In the genomic region with DNA sequence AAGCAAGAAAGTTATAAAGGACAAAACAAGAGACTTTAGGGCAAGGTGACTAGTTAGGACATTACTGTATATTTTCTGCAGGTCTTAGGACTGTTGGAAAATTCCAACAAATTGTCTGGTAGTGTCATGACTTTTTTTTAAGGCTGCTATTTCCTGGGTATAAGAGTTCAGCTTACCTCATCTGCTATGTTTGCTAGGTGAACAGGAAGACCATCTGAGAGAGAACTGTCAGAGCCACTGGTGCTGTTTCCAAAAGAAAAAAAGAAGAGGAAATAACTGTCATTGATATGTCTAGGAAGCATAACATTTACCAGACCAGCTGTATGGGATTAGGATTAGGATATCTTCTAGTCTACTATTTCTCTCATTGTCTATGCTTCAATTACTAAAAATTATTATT, we compare ENCODE assay signal across 17 cellular contexts. TPM values are rescaled to one million over a fixed set of nuclear protein-coding genes. Genes with fewer than 3 reads are reported as not detected.
DNase-seq lines count a peak whose midpoint lies in the region; TF ChIP-seq lines count a peak whose summit lies in the region.
"Had no signal": no experiment of that assay in that cellular context is flagged by ENCODE, and none has a peak within 500 bp of the region (broad histone marks: within the 10 kb centered on the region; RNA-seq: fewer than 3 reads in every experiment).

No MANE protein-coding gene starts in this region.

- H3K27ac ChIP-seq in SJCRH30, result no peak overlapping the region

- no peaks in the 10 kb centered on the region for H3K36me3 ChIP-seq in Loucy (ENCODE audit: insufficient read depth, low read length)
- no peaks in the 10 kb centered on the region for H3K36me3 ChIP-seq in SJCRH30
- H3K36me3 ChIP-seq: BE2C had no signal

- H3K27me3 ChIP-seq in Loucy (ENCODE audit: insufficient read depth, low read length, poor library complexity, severe bottlenecking) (no peaks in the 10 kb centered on the region), SJCRH30 (no peaks in the 10 kb centered on the region)
- H3K27me3 ChIP-seq: BE2C had no signal

- H3K4me1 ChIP-seq in Loucy (ENCODE audit: insufficient read depth, low read length, poor library complexity, severe bottlenecking) (peaks cover 4% of the 10 kb centered on the region), SJCRH30 (peaks cover 14% of the 10 kb centered on the region)
- H3K4me1 ChIP-seq: BE2C had no signal

- H3F3A ChIP-seq in Loucy (ENCODE audit: low read depth), result no peaks in the 10 kb centered on the region

- no peaks in the 10 kb centered on the region for H3K9me3 ChIP-seq in Loucy (ENCODE audit: insufficient read depth, low read depth, low read length)
- H3K9me3 ChIP-seq in SJCRH30 (replicated peaks), result no peaks in the 10 kb centered on the region
- H3K9me3 ChIP-seq: BE2C had no signal

- H3K4me3 ChIP-seq in Loucy (ENCODE audit: low read length, poor library complexity, severe bottlenecking), result no peak overlapping the region
- H3K4me3 ChIP-seq in SJCRH30, result no peak overlapping the region

- DNase-seq in endothelial cell (ENCODE audit: low spot score), result no peak
- no peak for DNase-seq in neural crest cell (ENCODE audit: low read depth, low spot score)
- no peak for DNase-seq in NCI-H82 treated with DMSO at 0.1 percent for 48 hours (lab: John Stamatoyannopoulos, UW; ENCODE audit: unreplicated experiment)
- DNase-seq in NCI-H1048 (lab: John Stamatoyannopoulos, UW), result no peak
- no peak for DNase-seq in SJCRH30
- DNase-seq: ACHN; BE2C; CD4-positive, CD25-positive, alpha-beta regulatory T cell; CD8-positive, alpha-beta memory T cell; COR-L47; DMS 273 treated with DMSO at 0.1 percent for 48 hours; DMS79; GF-D8; GOT3; H7; HFFc6 had no signal

- TF ChIP-seq CTCF in Loucy (conservative IDR thresholded peaks at IDR 0.05; ENCODE audit: low read length), result no peak
- TF ChIP-seq CTCF in endothelial cell (IDR thresholded peaks at IDR 0.05; ENCODE audit: unreplicated experiment), result no peak
- TF ChIP-seq CTCF in neural crest cell (conservative IDR thresholded peaks at IDR 0.05), result no peak

- H4K20me1 ChIP-seq in Loucy (ENCODE audit: insufficient read depth, low read length, poor library complexity, severe bottlenecking), result no peaks in the 10 kb centered on the region

- H3K79me2 ChIP-seq in Loucy (ENCODE audit: insufficient read depth, low read length), result no peaks in the 10 kb centered on the region

- H3K9ac ChIP-seq in Loucy (ENCODE audit: low read depth, low read length, poor library complexity, severe bottlenecking), result no peak overlapping the region

- H3K27ac Mint-ChIP-seq in endothelial cell (ENCODE audit: unreplicated experiment), result peak overlapping the region; percentile 3
- peak overlapping the region; percentile 83 for H3K27ac Mint-ChIP-seq in neural crest cell (ENCODE audit: unreplicated experiment)
- H3K27ac Mint-ChIP-seq: CD4-positive, CD25-positive, alpha-beta regulatory T cell; HFFc6 had no signal

- no peaks in the 10 kb centered on the region for H3K36me3 Mint-ChIP-seq in endothelial cell (ENCODE audit: low read depth, unreplicated experiment)
- H3K36me3 Mint-ChIP-seq in neural crest cell (ENCODE audit: low read depth), result no peaks in the 10 kb centered on the region

- H3K27me3 Mint-ChIP-seq in endothelial cell (ENCODE audit: unreplicated experiment) (no peaks in the 10 kb centered on the region), neural crest cell (ENCODE audit: low read depth) (no peaks in the 10 kb centered on the region)
- H3K27me3 Mint-ChIP-seq: CD4-positive, CD25-positive, alpha-beta regulatory T cell; CD8-positive, alpha-beta memory T cell had no signal

- peak overlapping the region; percentile 56 for H2AFZ ChIP-seq in Loucy (ENCODE audit: low read length)

- H3K9me3 Mint-ChIP-seq in endothelial cell (ENCODE audit: unreplicated experiment) (no peaks in the 10 kb centered on the region), neural crest cell (no peaks in the 10 kb centered on the region)
- H3K9me3 Mint-ChIP-seq: CD4-positive, CD25-positive, alpha-beta regulatory T cell; CD8-positive, alpha-beta memory T cell; HFFc6 had no signal

- peak overlapping the region; percentile 31 for H3K4me3 Mint-ChIP-seq in endothelial cell (ENCODE audit: unreplicated experiment)
- no peak overlapping the region for H3K4me3 Mint-ChIP-seq in neural crest cell
- H3K4me3 Mint-ChIP-seq: CD4-positive, CD25-positive, alpha-beta regulatory T cell; CD8-positive, alpha-beta memory T cell; HFFc6 had no signal

- H3K4me1 Mint-ChIP-seq in endothelial cell (ENCODE audit: unreplicated experiment), result peaks cover 6% of the 10 kb centered on the region
- H3K4me1 Mint-ChIP-seq in neural crest cell, result no peaks in the 10 kb centered on the region
- H3K4me1 Mint-ChIP-seq: CD4-positive, CD25-positive, alpha-beta regulatory T cell; CD8-positive, alpha-beta memory T cell had no signal

- no peak overlapping the region for H3K4me2 ChIP-seq in Loucy (ENCODE audit: low read depth, low read length, poor library complexity, severe bottlenecking)

- H3K9me2 ChIP-seq in Loucy (replicated peaks; ENCODE audit: low read depth, low read length), result no peaks in the 10 kb centered on the region

RNA-seq across cellular contexts. Expression of a gene that starts 26.3 kb away (rescaled TPM):
- 109 TPM for total RNA-seq in endothelial cell (ENCODE audit: unreplicated experiment)
- 157 and 160 TPM in 2 replicates for total RNA-seq in neural crest cell
- 119 TPM in 2 replicates for total RNA-seq in SJCRH30 (2014; rRNA removed; shearing (Covaris generic))

RNA-seq across cellular contexts. Expression of a gene that starts 46.5 kb away (rescaled TPM):
- total RNA-seq in endothelial cell (ENCODE audit: unreplicated experiment) (1.7 TPM), neural crest cell (2.1 and 2.4 TPM in 2 replicates)
- total RNA-seq in SJCRH30 (2014; rRNA removed; shearing (Covaris generic)), result 0.04 and 0.41 TPM in 2 replicates
